8 cellular contexts compared by ENCODE assay signal in the genomic region with DNA sequence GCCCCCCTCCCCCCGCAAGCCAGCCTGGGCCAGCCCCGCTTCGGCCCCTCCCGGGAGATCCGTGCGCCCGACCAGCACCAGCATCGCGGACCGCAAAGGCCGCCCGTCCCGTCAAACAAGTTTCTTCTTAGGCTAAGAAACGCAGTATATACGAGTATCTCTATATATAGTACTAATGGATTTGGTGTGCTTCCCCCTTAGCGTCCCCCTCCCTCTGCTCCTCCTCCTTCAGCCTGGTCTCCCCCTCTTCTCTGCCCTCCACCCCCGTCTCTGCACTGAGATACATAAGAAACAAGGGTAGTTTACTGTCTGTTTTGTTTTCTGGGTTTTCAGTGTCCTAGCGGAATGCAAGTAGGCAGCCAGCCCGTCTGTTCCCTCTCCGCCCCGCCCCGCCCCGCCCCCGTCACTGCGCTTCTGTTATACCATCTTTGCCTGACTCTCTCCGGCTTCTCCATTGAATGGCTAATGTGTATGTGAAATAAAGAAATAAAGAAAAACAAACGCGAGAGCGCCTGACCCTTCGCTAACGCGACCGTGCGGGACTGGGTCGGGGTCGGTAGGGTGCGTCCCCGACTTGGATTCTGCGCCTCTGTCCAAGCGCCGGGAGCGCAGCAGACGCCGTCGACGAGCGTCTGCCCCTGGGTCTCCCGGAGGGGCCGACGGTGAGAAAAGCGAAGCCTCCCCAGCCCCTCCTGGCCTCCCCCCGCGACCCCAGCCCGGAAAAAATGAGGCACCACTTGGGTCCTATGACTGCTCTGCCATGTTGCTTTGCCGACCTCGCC. TPM values are rescaled to one million over a fixed set of nuclear protein-coding genes. Genes with fewer than 3 reads are reported as not detected.
A peak's percentile ranks its signal among the peaks of the same experiment; 100 is the strongest.
DNase-seq lines count a peak whose midpoint lies in the region; ATAC-seq, FAIRE-seq and TF ChIP-seq lines count a peak whose summit lies in the region.

No MANE protein-coding gene starts in this region.

- H3K4me2 ChIP-seq in GM12878 (ENCODE audit: control insufficient read depth, insufficient read depth): peak overlapping the region; percentile 84; the same call in 1 of the 2 replicates

- ATAC-seq in GM12878: no peak
- no peak for ATAC-seq in right lobe of liver
- ATAC-seq in upper lobe of left lung (ENCODE audit: low FRiP score in 2 of 2): peak in 1 of 2 donors; percentile 28
- no peak for ATAC-seq in GM18511 (IDR thresholded peaks at IDR 0.05; ENCODE audit: unreplicated experiment)
- ATAC-seq in GM21619 (IDR thresholded peaks at IDR 0.05; ENCODE audit: unreplicated experiment): no peak

- no peaks in the 10 kb centered on the region for H3K36me3 ChIP-seq in GM12878 (ENCODE audit: control insufficient read depth in 2 of 2, insufficient read depth in 2 of 2, low read length in 1 of 2)
- H3K36me3 ChIP-seq in right lobe of liver: peaks cover 0 to 3% (median 0%) of the 10 kb centered on the region in 4 donors
- H3K36me3 ChIP-seq in upper lobe of left lung: peaks cover 0 to 15% (median 7%) of the 10 kb centered on the region in 4 donors

- H3K4me1 ChIP-seq in GM12878 (ENCODE audit: control insufficient read depth, insufficient read depth, low read length): peaks cover 47% of the 10 kb centered on the region
- peaks cover 0 to 33% (median 9%) of the 10 kb centered on the region in 4 donors for H3K4me1 ChIP-seq in right lobe of liver
- peaks cover 74 to 97% (median 84%) of the 10 kb centered on the region in 4 donors for H3K4me1 ChIP-seq in upper lobe of left lung

- SMC1A ChIA-PET in GM12878 (lab: Charles Lee; ENCODE audit: uncharacterized antibody, unreplicated experiment): no interaction called here

- TF ChIP-seq CTCF in GM12878 (IDR thresholded peaks at IDR 0.05 in 2 of 3, conservative IDR thresholded peaks at IDR 0.05 in 1 of 3; ENCODE audit: control insufficient read depth in 2 of 3, extremely low read depth in 1 of 3, insufficient read depth in 1 of 3, low read depth in 3 of 3, low read length in 3 of 3) (no peak), right lobe of liver (IDR thresholded peaks at IDR 0.05) (no peak), upper lobe of left lung (IDR thresholded peaks at IDR 0.05) (no peak)

- H4K20me1 ChIP-seq in GM12878 (ENCODE audit: control insufficient read depth, insufficient read depth): no peaks in the 10 kb centered on the region

- DNase-seq in CD1c-positive myeloid dendritic cell (ENCODE audit: extremely low spot score): peak; percentile 79
- peak; percentile 32 for DNase-seq in NCI-H2171 (lab: John Stamatoyannopoulos, UW)
- DNase-seq in GM12878 (ENCODE audit: low read depth, low spot score): no peak
- DNase-seq in right lobe of liver: no peak
- peak in 1 of 2 donors; percentile 42 for DNase-seq in upper lobe of left lung
- no peak for DNase-seq in NCI-H2196 treated with DMSO at 0.1 percent for 48 hours (lab: John Stamatoyannopoulos, UW; ENCODE audit: unreplicated experiment)

- in situ Hi-C loops in GM12878 (cut with MboI): loop anchor here (10.0 kb wide), 1 partner anchor 214 kb away; a partner anchor contains a TSS

- H3K4me3 ChIP-seq in GM12878 (no peak overlapping the region), right lobe of liver (peak overlapping the region in 2 of 3 donors; percentile 2 to 24), upper lobe of left lung (peak overlapping the region; percentile 15 to 59 (median 44))

- H3K27me3 ChIP-seq in GM12878 (replicated peaks in 1 of 2; ENCODE audit: control insufficient read depth in 2 of 2, insufficient read depth in 2 of 2, low read length in 1 of 2) (peaks cover 2 to 7% of the 10 kb centered on the region in 2 experiments), right lobe of liver (peaks cover 0 to 6% of the 10 kb centered on the region in 2 donors), upper lobe of left lung (no peaks in the 10 kb centered on the region)

- H3K9me3 ChIP-seq in GM12878 (replicated peaks; ENCODE audit: control insufficient read depth, insufficient read depth, low read length) (no peaks in the 10 kb centered on the region; the same call in 2 of the 3 replicates), right lobe of liver (no peaks in the 10 kb centered on the region), upper lobe of left lung (no peaks in the 10 kb centered on the region)

- TF ChIP-seq EP300 in GM12878 (IDR thresholded peaks at IDR 0.05; ENCODE audit: borderline replicate concordance in 1 of 2, control insufficient read depth in 1 of 2, low read depth in 2 of 2, low read length in 2 of 2) (no peak), upper lobe of left lung (IDR thresholded peaks at IDR 0.05) (no peak)

- POLR2A ChIA-PET in GM12878 (lab: Charles Lee): no interaction called here

- no peak for FAIRE-seq in GM12878 (lab: Jason Lieb, UNC)

- peaks cover 4% of the 10 kb centered on the region; the same call in 1 of the 2 replicates for H3K79me2 ChIP-seq in GM12878 (ENCODE audit: control insufficient read depth, insufficient read depth, low read length)

- H3K9ac ChIP-seq in GM12878 (ENCODE audit: control insufficient read depth, insufficient read depth, low read length): no peak overlapping the region

- no peak for TF ChIP-seq RAD21 in GM12878 (IDR thresholded peaks at IDR 0.05; ENCODE audit: insufficient read depth, low read depth, low read length)

- intact Hi-C loops in GM12878 (cut with micrococcal nuclease; ENCODE audit: unreplicated experiment) (loop anchor here (10.0 kb wide), 1 partner anchor 64 kb away; no protein-coding TSS in a partner anchor), right lobe of liver (cut with DNase I) (loop anchor here in 1 of 2 donors (10.0 kb wide), 1 partner anchor 64 kb away; no protein-coding TSS in a partner anchor)

- H3K27ac ChIP-seq in GM12878 (ENCODE audit: control insufficient read depth, insufficient read depth) (no peak overlapping the region), right lobe of liver (peak overlapping the region; percentile 72 to 87 (median 76)), upper lobe of left lung (peak overlapping the region; percentile 92 to 98 (median 95))

- no peak overlapping the region for H2AFZ ChIP-seq in GM12878 (ENCODE audit: control insufficient read depth, low read depth, low read length)

- RAD21 ChIA-PET in GM12878 (lab: Charles Lee; ENCODE audit: unreplicated experiment): no interaction called here

- WGBS in GM12878 (ENCODE audit: insufficient coverage, insufficient replicate concordance, low lambda C conversion rate, missing lambda C conversion rate): 36% methylated on average over 42 of the region's 56 CpGs
- WGBS in right lobe of liver (ENCODE audit: insufficient coverage, low coverage, low lambda C conversion rate, missing lambda C conversion rate): 3% methylated on average over 22 of the region's 56 CpGs
- WGBS in upper lobe of left lung, 2 donors: 7 to 21% methylated on average over 40 to 54 of the region's 56 CpGs

- CTCF ChIA-PET in GM12878 (lab: Yijun Ruan, JAX): no interaction called here

- TF ChIP-seq POLR2A in GM12878 (IDR thresholded peaks at IDR 0.05; ENCODE audit: low read depth, low read length) (no peak), right lobe of liver (IDR thresholded peaks at IDR 0.05) (no peak), upper lobe of left lung (IDR thresholded peaks at IDR 0.05) (peak in 1 of 4 donors; percentile 46)

- BruUV-seq in GM12878 (replicated peaks; lab: Mats Ljungman, UMichigan): no TSS peak

RNA-seq across cellular contexts. Expression of a gene that starts 4.2 kb away (rescaled TPM):
- 13.0 and 16.6 TPM in 2 replicates for total RNA-seq in GM12878 (2013; cell fraction: nucleolus; rRNA removed)
- total RNA-seq in GM12878 (2014; rRNA removed) (29.3 and 34.8 TPM in 2 replicates), GM12878 (2014; rRNA removed; fragmentation: Illumina TruSeq; extraction: Trizol) (5.8 and 5.9 TPM in 2 replicates), GM12878 (2021) (27.4 and 30.0 TPM in 2 replicates), right lobe of liver (1 to 10 TPM; 1.1 to 3.7 (median 2.3) TPM), upper lobe of left lung (10 to 100 TPM; 22.6 to 55.5 (median 31.4) TPM)
- 0.52 TPM for polyA plus RNA-seq in GM12878 (2011; ENCODE audit: low read depth)
- polyA plus RNA-seq in GM12878 (2011; rRNA removed) (0.56 and 0.62 TPM in 2 replicates), GM12878 (2014; fragmentation: Illumina TruSeq; extraction: Trizol) (1.3 and 2.4 TPM in 2 replicates), GM12878 (2014; fragmentation: Nextera tagmentation; extraction: Ambion mirVana) (under 1 TPM; 0.10 to 0.77 TPM), GM12878 (2014; rRNA removed) (25.1 and 30.8 TPM in 2 replicates), GM12878 (2016; fragmentation: Nextera tagmentation; extraction: Ambion mirVana) (1 to 10 TPM; 3.1 to 8.0 TPM)
- 0.84 and 1.5 TPM in 2 replicates for polyA plus RNA-seq in GM12878 (2011; cell fraction: cytosol; rRNA removed)
- polyA plus RNA-seq in GM12878 (2011; cell fraction: nucleus; rRNA removed): 1.7 and 2.5 TPM in 2 replicates
- 6.5 and 9.4 TPM in 2 replicates for polyA plus RNA-seq in GM12878 (2012)
- 0.59 and 1.1 TPM in 2 replicates for polyA minus RNA-seq in GM12878 (2011; rRNA and poly(A)+ RNA removed)
- 1.7 TPM in 1 of 2 replicates, not detected in the other for polyA minus RNA-seq in GM12878 (2011; cell fraction: cytosol; rRNA and poly(A)+ RNA removed)
- polyA minus RNA-seq in GM12878 (2011; cell fraction: nucleus; rRNA and poly(A)+ RNA removed): 0.73 and 1.8 TPM in 2 replicates

RNA-seq across cellular contexts. Expression of a gene that starts 18.1 kb away (rescaled TPM):
- total RNA-seq in GM12878 (2013; cell fraction: nucleolus; rRNA removed): 57.7 and 66.1 TPM in 2 replicates
- 33.7 and 37.0 TPM in 2 replicates for total RNA-seq in GM12878 (2014; rRNA removed)
- 16.1 and 18.8 TPM in 2 replicates for total RNA-seq in GM12878 (2014; rRNA removed; fragmentation: Illumina TruSeq; extraction: Trizol)
- 51.4 and 53.1 TPM in 2 replicates for total RNA-seq in GM12878 (2021)
- polyA plus RNA-seq in GM12878 (2011; ENCODE audit: low read depth): 15.2 TPM
- 18.4 and 29.5 TPM in 2 replicates for polyA plus RNA-seq in GM12878 (2011; rRNA removed)
- polyA plus RNA-seq in GM12878 (2011; cell fraction: cytosol; rRNA removed): 43.7 and 65.4 TPM in 2 replicates
- 346 and 425 TPM in 2 replicates for polyA plus RNA-seq in GM12878 (2011; cell fraction: nucleus; rRNA removed)
- polyA plus RNA-seq in GM12878 (2012): 31.0 and 36.9 TPM in 2 replicates
- polyA plus RNA-seq in GM12878 (2014; fragmentation: Illumina TruSeq; extraction: Trizol): 11.3 and 32.5 TPM in 2 replicates
- polyA plus RNA-seq in GM12878 (2014; fragmentation: Nextera tagmentation; extraction: Ambion mirVana): 1 to 10 TPM; 3.4 to 4.5 TPM
- 64.7 and 68.8 TPM in 2 replicates for polyA plus RNA-seq in GM12878 (2014; rRNA removed)
- 10 to 100 TPM; 52.6 to 56.3 TPM for polyA plus RNA-seq in GM12878 (2016; fragmentation: Nextera tagmentation; extraction: Ambion mirVana)
- polyA minus RNA-seq in GM12878 (2011; rRNA and poly(A)+ RNA removed): 17.3 and 34.2 TPM in 2 replicates
- 17.8 and 33.2 TPM in 2 replicates for polyA minus RNA-seq in GM12878 (2011; cell fraction: cytosol; rRNA and poly(A)+ RNA removed)
- polyA minus RNA-seq in GM12878 (2011; cell fraction: nucleus; rRNA and poly(A)+ RNA removed): 36.4 and 46.4 TPM in 2 replicates
- total RNA-seq in right lobe of liver: 10 to 100 TPM; 15.0 to 20.5 (median 17.2) TPM
- 10 to 100 TPM; 27.2 to 92.2 (median 33.1) TPM for total RNA-seq in upper lobe of left lung

RNA-seq across cellular contexts. Expression of a gene that starts 19.6 kb away (rescaled TPM):
- 33.8 and 36.7 TPM in 2 replicates for total RNA-seq in GM12878 (2013; cell fraction: nucleolus; rRNA removed)
- total RNA-seq in GM12878 (2014; rRNA removed): 53.0 and 68.5 TPM in 2 replicates
- total RNA-seq in GM12878 (2014; rRNA removed; fragmentation: Illumina TruSeq; extraction: Trizol): 16.2 and 19.6 TPM in 2 replicates
- total RNA-seq in GM12878 (2021): 116 and 120 TPM in 2 replicates
- 14.2 TPM for polyA plus RNA-seq in GM12878 (2011; ENCODE audit: low read depth)
- 9.4 and 32.3 TPM in 2 replicates for polyA plus RNA-seq in GM12878 (2011; rRNA removed)
- 75.3 and 119 TPM in 2 replicates for polyA plus RNA-seq in GM12878 (2011; cell fraction: cytosol; rRNA removed)
- 75.5 and 139 TPM in 2 replicates for polyA plus RNA-seq in GM12878 (2011; cell fraction: nucleus; rRNA removed)
- polyA plus RNA-seq in GM12878 (2012): 32.6 and 35.0 TPM in 2 replicates
- 6.1 and 18.8 TPM in 2 replicates for polyA plus RNA-seq in GM12878 (2014; fragmentation: Illumina TruSeq; extraction: Trizol)
- polyA plus RNA-seq in GM12878 (2014; fragmentation: Nextera tagmentation; extraction: Ambion mirVana): under 1 TPM; 0.18 to 0.27 TPM
- polyA plus RNA-seq in GM12878 (2014; rRNA removed): 86.1 and 89.6 TPM in 2 replicates
- polyA plus RNA-seq in GM12878 (2016; fragmentation: Nextera tagmentation; extraction: Ambion mirVana): 1 to 10 TPM; 2.0 to 3.0 TPM
- 74.5 and 114 TPM in 2 replicates for polyA minus RNA-seq in GM12878 (2011; rRNA and poly(A)+ RNA removed)
- 50.9 and 52.6 TPM in 2 replicates for polyA minus RNA-seq in GM12878 (2011; cell fraction: cytosol; rRNA and poly(A)+ RNA removed)
- polyA minus RNA-seq in GM12878 (2011; cell fraction: nucleus; rRNA and poly(A)+ RNA removed): 12.9 and 21.6 TPM in 2 replicates
- total RNA-seq in right lobe of liver: 10 to 100 TPM; 19.2 to 30.3 (median 26.4) TPM
- total RNA-seq in upper lobe of left lung: 10 to 100 TPM; 22.0 to 96.1 (median 55.7) TPM

RNA-seq across cellular contexts. Expression of a gene that starts 51.7 kb away (rescaled TPM):
- total RNA-seq in GM12878 (2013; cell fraction: nucleolus; rRNA removed): 13.8 and 18.2 TPM in 2 replicates
- 56.2 and 59.0 TPM in 2 replicates for total RNA-seq in GM12878 (2014; rRNA removed)
- 36.3 and 38.4 TPM in 2 replicates for total RNA-seq in GM12878 (2014; rRNA removed; fragmentation: Illumina TruSeq; extraction: Trizol)
- total RNA-seq in GM12878 (2021): 57.0 and 59.2 TPM in 2 replicates
- 20.8 TPM for polyA plus RNA-seq in GM12878 (2011; ENCODE audit: low read depth)
- polyA plus RNA-seq in GM12878 (2011; rRNA removed): 32.1 and 47.5 TPM in 2 replicates
- polyA plus RNA-seq in GM12878 (2011; cell fraction: cytosol; rRNA removed): 62.2 and 75.9 TPM in 2 replicates
- 132 and 139 TPM in 2 replicates for polyA plus RNA-seq in GM12878 (2011; cell fraction: nucleus; rRNA removed)
- polyA plus RNA-seq in GM12878 (2012): 38.6 and 38.9 TPM in 2 replicates
- polyA plus RNA-seq in GM12878 (2014; fragmentation: Illumina TruSeq; extraction: Trizol): 7.4 and 33.7 TPM in 2 replicates
- 1 to 10 TPM in 1 of 2 experiments, under 1 TPM in 1; 0.56 to 3.7 TPM for polyA plus RNA-seq in GM12878 (2014; fragmentation: Nextera tagmentation; extraction: Ambion mirVana)
- 76.1 and 78.9 TPM in 2 replicates for polyA plus RNA-seq in GM12878 (2014; rRNA removed)
- polyA plus RNA-seq in GM12878 (2016; fragmentation: Nextera tagmentation; extraction: Ambion mirVana): 10 to 100 TPM; 47.7 to 50.4 TPM
- polyA minus RNA-seq in GM12878 (2011; rRNA and poly(A)+ RNA removed): 21.1 and 22.4 TPM in 2 replicates
- 15.5 and 18.8 TPM in 2 replicates for polyA minus RNA-seq in GM12878 (2011; cell fraction: cytosol; rRNA and poly(A)+ RNA removed)
- 8.9 TPM in 2 replicates for polyA minus RNA-seq in GM12878 (2011; cell fraction: nucleus; rRNA and poly(A)+ RNA removed)
- 10 to 100 TPM; 18.2 to 41.5 (median 23.4) TPM for total RNA-seq in right lobe of liver
- 100 to 1,000 TPM in 4 of 6 donors, 10 to 100 TPM in 2; 80.0 to 348 (median 107) TPM for total RNA-seq in upper lobe of left lung

RNA-seq across cellular contexts. Expression of a gene that starts 51.7 kb away (rescaled TPM):
- 41.4 and 51.6 TPM in 2 replicates for total RNA-seq in GM12878 (2013; cell fraction: nucleolus; rRNA removed)
- total RNA-seq in GM12878 (2014; rRNA removed) (26.0 and 31.9 TPM in 2 replicates), GM12878 (2014; rRNA removed; fragmentation: Illumina TruSeq; extraction: Trizol) (9.1 and 9.5 TPM in 2 replicates), GM12878 (2021) (94.5 and 97.2 TPM in 2 replicates), right lobe of liver (10 to 100 TPM; 19.1 to 86.6 (median 23.8) TPM), upper lobe of left lung (100 to 1,000 TPM in 4 of 6 donors, 10 to 100 TPM in 2; 94.3 to 246 (median 129) TPM)
- polyA plus RNA-seq in GM12878 (2011; ENCODE audit: low read depth): 9.8 TPM
- polyA plus RNA-seq in GM12878 (2011; rRNA removed) (11.2 and 17.9 TPM in 2 replicates), GM12878 (2014; fragmentation: Illumina TruSeq; extraction: Trizol) (7.7 and 13.2 TPM in 2 replicates), GM12878 (2014; fragmentation: Nextera tagmentation; extraction: Ambion mirVana) (1 to 10 TPM; 2.8 to 9.3 TPM), GM12878 (2014; rRNA removed) (56.0 and 65.3 TPM in 2 replicates), GM12878 (2016; fragmentation: Nextera tagmentation; extraction: Ambion mirVana) (10 to 100 TPM; 75.6 to 81.7 TPM)
- 36.0 and 41.6 TPM in 2 replicates for polyA plus RNA-seq in GM12878 (2011; cell fraction: cytosol; rRNA removed)
- polyA plus RNA-seq in GM12878 (2011; cell fraction: nucleus; rRNA removed): 127 and 170 TPM in 2 replicates
- 54.9 and 64.6 TPM in 2 replicates for polyA plus RNA-seq in GM12878 (2012)
- polyA minus RNA-seq in GM12878 (2011; rRNA and poly(A)+ RNA removed): 5.2 and 11.3 TPM in 2 replicates
- polyA minus RNA-seq in GM12878 (2011; cell fraction: cytosol; rRNA and poly(A)+ RNA removed): 12.3 and 14.0 TPM in 2 replicates
- 35.5 and 63.1 TPM in 2 replicates for polyA minus RNA-seq in GM12878 (2011; cell fraction: nucleus; rRNA and poly(A)+ RNA removed)

Comparison
In these comparisons a context has a peak if more than half of its experiments do, and no peak if none do; other contexts are left out.
1. DNase-seq: peak in CD1c-positive myeloid dendritic cell (single experiment) and NCI-H2171 (single experiment); none in GM12878 (single experiment), right lobe of liver (0 of 3) and NCI-H2196 treated with DMSO at 0.1 percent for 48 hours (single experiment).